11 cellular contexts compared by ENCODE assay signal in the genomic region with DNA sequence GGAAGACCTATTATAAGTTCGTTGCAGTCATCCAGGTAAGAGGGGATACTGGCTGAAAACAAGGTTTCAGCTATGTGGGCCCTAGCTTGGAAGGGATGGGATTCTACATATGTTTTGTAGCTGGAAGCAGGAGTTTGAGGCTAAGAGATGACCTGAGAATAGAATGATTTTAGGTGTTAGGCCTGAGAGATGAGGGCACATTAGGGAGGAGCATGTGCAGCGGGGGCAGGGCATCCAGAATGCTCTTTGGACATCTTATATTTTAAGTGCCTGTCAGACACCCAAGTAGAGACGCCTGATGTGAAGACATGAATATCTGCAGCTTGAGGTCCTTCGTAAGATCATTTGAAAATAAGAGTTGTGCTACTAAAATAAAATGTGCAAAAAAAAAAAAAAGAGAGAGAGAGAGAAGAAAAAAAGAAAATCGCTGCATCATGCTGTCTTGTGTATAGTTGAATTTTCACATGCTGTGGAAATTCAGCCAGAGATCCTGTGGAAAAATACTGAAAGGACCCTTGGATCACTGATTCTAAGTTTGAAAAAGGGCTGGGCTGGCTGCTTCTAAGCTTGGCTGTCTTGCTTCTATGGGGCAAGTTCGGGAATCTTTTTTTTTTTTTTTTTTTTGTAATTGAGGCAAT.
DNase-seq lines count a peak whose midpoint lies in the region; ATAC-seq, FAIRE-seq and TF ChIP-seq lines count a peak whose summit lies in the region.
"Had no signal": no experiment of that assay in that cellular context is flagged by ENCODE, and none has a peak within 500 bp of the region (broad histone marks: within the 10 kb centered on the region; RNA-seq: fewer than 3 reads in every experiment).

No MANE protein-coding gene starts in this region.

- no peak overlapping the region for H3K9ac ChIP-seq in HepG2 (ENCODE audit: insufficient read depth, low read depth, low read length)

- H3K9me3 ChIP-seq in HepG2 (ENCODE audit: low read length), result no peaks in the 10 kb centered on the region
- H3K9me3 ChIP-seq: vagina had no signal

- H3K27me3 Mint-ChIP-seq in activated naive CD4-positive, alpha-beta T cell treated with anti-CD3 and anti-CD28 coated beads for 36 hours (ENCODE audit: low read depth), result no peaks in the 10 kb centered on the region
- no peaks in the 10 kb centered on the region for H3K27me3 Mint-ChIP-seq in activated T-helper 1 cell treated with anti-CD3 and anti-CD28 coated beads, Interleukin-12 subunit alpha, Interleukin-12 subunit beta, Interleukin-2, Interleukin-4 antibody, amounts not matched to agents 30 ng/mL and 10 ng/mL and 1 ng/mL, durations not matched to agents 14 hours and 24 hours and 36 hours (ENCODE audit: insufficient read depth)
- H3K27me3 Mint-ChIP-seq in immature natural killer cell (ENCODE audit: low read depth in 3 of 3), result peaks cover 6 to 8% (median 6%) of the 10 kb centered on the region in 3 donors

- H3K36me3 ChIP-seq in HepG2 (replicated peaks in 1 of 2; ENCODE audit: control insufficient read depth in 1 of 2, insufficient read depth in 2 of 2, low read length in 2 of 2), result no peaks in the 10 kb centered on the region
- H3K36me3 ChIP-seq: vagina had no signal

- ATAC-seq in HG03354 (IDR thresholded peaks at IDR 0.05; ENCODE audit: poor library complexity, severe bottlenecking, unreplicated experiment), result no peak
- ATAC-seq in HepG2, result no peak

- no peaks in the 10 kb centered on the region for H3K4me1 ChIP-seq in HepG2 (ENCODE audit: insufficient read depth, low read length)

- no peak overlapping the region for H2AFZ ChIP-seq in HepG2 (ENCODE audit: low read length)

- peaks cover 88% of the 10 kb centered on the region for H3K4me1 Mint-ChIP-seq in activated naive CD4-positive, alpha-beta T cell treated with anti-CD3 and anti-CD28 coated beads for 36 hours (ENCODE audit: low read depth)
- peaks cover 78% of the 10 kb centered on the region for H3K4me1 Mint-ChIP-seq in activated T-helper 1 cell treated with anti-CD3 and anti-CD28 coated beads, Interleukin-12 subunit alpha, Interleukin-12 subunit beta, Interleukin-2, Interleukin-4 antibody, amounts not matched to agents 30 ng/mL and 10 ng/mL and 1 ng/mL, durations not matched to agents 14 hours and 24 hours and 36 hours (ENCODE audit: low read depth)
- H3K4me1 Mint-ChIP-seq in immature natural killer cell, result peaks cover 86 to 88% of the 10 kb centered on the region in 2 donors

- no peak for FAIRE-seq in HepG2 (lab: Jason Lieb, UNC)

- no peaks in the 10 kb centered on the region for H3K79me2 ChIP-seq in HepG2 (ENCODE audit: insufficient read depth, low read length)

- in situ Hi-C loops in HepG2 (cut with HindIII; ENCODE audit: extremely low pct_ligation_motif_present, low pct_unique_long_range_greater_than_20kb), result no loop called here

- no peaks in the 10 kb centered on the region for H4K20me1 ChIP-seq in HepG2 (ENCODE audit: insufficient read depth, low read length)

- intact Hi-C loops in activated naive CD4-positive, alpha-beta T cell treated with anti-CD3 and anti-CD28 coated beads for 36 hours (cut with micrococcal nuclease), result loop anchor here (2.0 to 10.0 kb wide), 9 partner anchors 13 to 1069 kb away; partner anchors contain the start of genes FBXW7, GATB and RPS3A
- intact Hi-C loops in activated T-helper 1 cell treated with anti-CD3 and anti-CD28 coated beads, Interleukin-12 subunit alpha, Interleukin-12 subunit beta, Interleukin-2, Interleukin-4 antibody, amounts not matched to agents 30 ng/mL and 10 ng/mL and 1 ng/mL, durations not matched to agents 14 hours and 24 hours and 36 hours (cut with micrococcal nuclease), result loop anchor here (5.0 to 10.0 kb wide), 2 partner anchors 337 to 436 kb away; partner anchors contain the start of genes FBXW7 and GATB
- intact Hi-C loops in HepG2 (cut with micrococcal nuclease; ENCODE audit: unreplicated experiment), result no loop called here

- 22% methylated on average over 6 of the region's 6 CpGs for WGBS in HepG2 (ENCODE audit: low lambda C conversion rate)

- peak overlapping the region; percentile 36 for H3K4me3 Mint-ChIP-seq in activated naive CD4-positive, alpha-beta T cell treated with anti-CD3 and anti-CD28 coated beads for 36 hours
- H3K4me3 Mint-ChIP-seq in activated T-helper 1 cell treated with anti-CD3 and anti-CD28 coated beads, Interleukin-12 subunit alpha, Interleukin-12 subunit beta, Interleukin-2, Interleukin-4 antibody, amounts not matched to agents 30 ng/mL and 10 ng/mL and 1 ng/mL, durations not matched to agents 14 hours and 24 hours and 36 hours, result peak overlapping the region; percentile 53
- peak overlapping the region; percentile 59 to 83 (median 78) for H3K4me3 Mint-ChIP-seq in immature natural killer cell

- BruUV-seq in HepG2 (replicated peaks; lab: Mats Ljungman, UMichigan), result no TSS peak

- H3K9me3 Mint-ChIP-seq in activated naive CD4-positive, alpha-beta T cell treated with anti-CD3 and anti-CD28 coated beads for 36 hours, result no peaks in the 10 kb centered on the region
- H3K9me3 Mint-ChIP-seq in activated T-helper 1 cell treated with anti-CD3 and anti-CD28 coated beads, Interleukin-12 subunit alpha, Interleukin-12 subunit beta, Interleukin-2, Interleukin-4 antibody, amounts not matched to agents 30 ng/mL and 10 ng/mL and 1 ng/mL, durations not matched to agents 14 hours and 24 hours and 36 hours, result peaks cover 3% of the 10 kb centered on the region
- no peaks in the 10 kb centered on the region for H3K9me3 Mint-ChIP-seq in immature natural killer cell

- no peak overlapping the region for H3K4me3 ChIP-seq in HepG2 (replicated peaks in 1 of 3; ENCODE audit: insufficient read depth in 1 of 3, low read depth in 2 of 3, low read length in 3 of 3)
- H3K4me3 ChIP-seq: vagina had no signal

- peak overlapping the region; percentile 98 for H3K27ac Mint-ChIP-seq in activated naive CD4-positive, alpha-beta T cell treated with anti-CD3 and anti-CD28 coated beads for 36 hours
- peak overlapping the region; percentile 97 for H3K27ac Mint-ChIP-seq in activated T-helper 1 cell treated with anti-CD3 and anti-CD28 coated beads, Interleukin-12 subunit alpha, Interleukin-12 subunit beta, Interleukin-2, Interleukin-4 antibody, amounts not matched to agents 30 ng/mL and 10 ng/mL and 1 ng/mL, durations not matched to agents 14 hours and 24 hours and 36 hours
- H3K27ac Mint-ChIP-seq in immature natural killer cell, result peak overlapping the region; percentile 91 to 98 (median 96)

- peak overlapping the region; percentile 47 for H3K27ac ChIP-seq in temporal lobe (ENCODE audit: low read depth, low read length)
- no peak overlapping the region for H3K27ac ChIP-seq in HepG2 (ENCODE audit: extremely low read length, insufficient read depth, low read length)
- H3K27ac ChIP-seq: vagina had no signal

- TF ChIP-seq POLR2A in HepG2 (IDR thresholded peaks at IDR 0.05; ENCODE audit: insufficient read depth in 1 of 2, low read depth in 2 of 2, low read length in 2 of 2), result no peak

- H3K27me3 ChIP-seq in HepG2 (ENCODE audit: control insufficient read depth in 1 of 2, insufficient read depth in 2 of 2, low read length in 2 of 2), result peaks cover 0 to 11% of the 10 kb centered on the region in 2 experiments; a peak in 3 of 5 replicates
- H3K27me3 ChIP-seq: vagina had no signal

- H3K36me3 Mint-ChIP-seq in activated naive CD4-positive, alpha-beta T cell treated with anti-CD3 and anti-CD28 coated beads for 36 hours (ENCODE audit: low read depth), result no peaks in the 10 kb centered on the region
- H3K36me3 Mint-ChIP-seq in activated T-helper 1 cell treated with anti-CD3 and anti-CD28 coated beads, Interleukin-12 subunit alpha, Interleukin-12 subunit beta, Interleukin-2, Interleukin-4 antibody, amounts not matched to agents 30 ng/mL and 10 ng/mL and 1 ng/mL, durations not matched to agents 14 hours and 24 hours and 36 hours (ENCODE audit: low read depth), result peaks cover 21% of the 10 kb centered on the region
- peaks cover 0 to 4% (median 0%) of the 10 kb centered on the region in 3 donors for H3K36me3 Mint-ChIP-seq in immature natural killer cell

- DNase-seq in activated naive CD4-positive, alpha-beta T cell treated with anti-CD3 and anti-CD28 coated beads for 36 hours, result no peak
- DNase-seq in activated naive CD4-positive, alpha-beta T cell treated with Interleukin-2 at 50 U/mL for 16 hours, result no peak
- no peak for DNase-seq in activated T-helper 1 cell treated with anti-CD3 and anti-CD28 coated beads, Interleukin-12 subunit alpha, Interleukin-12 subunit beta, Interleukin-2, Interleukin-4 antibody, amounts not matched to agents 30 ng/mL and 10 ng/mL and 1 ng/mL, durations not matched to agents 14 hours and 24 hours and 36 hours (ENCODE audit: low spot score)
- DNase-seq in immature natural killer cell (no peak), AML-193 (lab: John Stamatoyannopoulos, UW) (no peak), HepG2 (ENCODE audit: low spot score) (no peak)
- DNase-seq: KG1, NCI-H2029 treated with DMSO at 0.1 percent for 48 hours had no signal

- no peak for TF ChIP-seq EP300 in HepG2 (IDR thresholded peaks at IDR 0.05; ENCODE audit: low read depth in 2 of 2, low read length in 2 of 2)
- no peak for TF ChIP-seq EP300 in HepG2 (CRISPR knock-in tag; IDR thresholded peaks at IDR 0.05; ENCODE audit: borderline replicate concordance)

- no peak for TF ChIP-seq CTCF in HepG2 (CRISPR knock-in tag; IDR thresholded peaks at IDR 0.05)

- POLR2A ChIA-PET in HepG2 (lab: Yijun Ruan, JAX), result no interaction called here

- CTCF ChIA-PET in activated naive CD4-positive, alpha-beta T cell treated with anti-CD3 and anti-CD28 coated beads for 36 hours (lab: Charles Lee), result interaction anchor here (0.7 to 1.1 kb wide), 2 partner anchors 12 to 36 kb away, joined by 3 to 4 read pairs; no protein-coding TSS in a partner anchor
- CTCF ChIA-PET in HepG2 (lab: Yijun Ruan, JAX; ENCODE audit: low intra/inter-chr PET ratio, low total read pairs), result no interaction called here

- no peak for TF ChIP-seq RAD21 in HepG2 (CRISPR knock-in tag; IDR thresholded peaks at IDR 0.05)

- no peak overlapping the region for H3K4me2 ChIP-seq in HepG2 (ENCODE audit: low read depth, low read length)

TF ChIP-seq in HepG2, 621 proteins besides CTCF, POLR2A, EP300 and RAD21 (continues in another document):
- TF ChIP-seq ZNF354B (CRISPR knock-in tag; IDR thresholded peaks at IDR 0.05), result no peak
- no peak for TF ChIP-seq ZNF616 (CRISPR knock-in tag; IDR thresholded peaks at IDR 0.05; ENCODE audit: low read depth)
- no peak for TF ChIP-seq ZNF180 (CRISPR knock-in tag; IDR thresholded peaks at IDR 0.05; ENCODE audit: borderline replicate concordance, low read depth)
- TF ChIP-seq ZNF652 (CRISPR knock-in tag; IDR thresholded peaks at IDR 0.05; ENCODE audit: borderline replicate concordance, low read depth), result no peak
- TF ChIP-seq ZNF777 (CRISPR knock-in tag; IDR thresholded peaks at IDR 0.05), result no peak
- no peak for TF ChIP-seq SOX5 (CRISPR knock-in tag; IDR thresholded peaks at IDR 0.05; ENCODE audit: borderline replicate concordance)
- no peak for TF ChIP-seq KAT7 (CRISPR knock-in tag; IDR thresholded peaks at IDR 0.05; ENCODE audit: borderline replicate concordance)
